25 cellular contexts compared by ENCODE assay signal in the genomic region with DNA sequence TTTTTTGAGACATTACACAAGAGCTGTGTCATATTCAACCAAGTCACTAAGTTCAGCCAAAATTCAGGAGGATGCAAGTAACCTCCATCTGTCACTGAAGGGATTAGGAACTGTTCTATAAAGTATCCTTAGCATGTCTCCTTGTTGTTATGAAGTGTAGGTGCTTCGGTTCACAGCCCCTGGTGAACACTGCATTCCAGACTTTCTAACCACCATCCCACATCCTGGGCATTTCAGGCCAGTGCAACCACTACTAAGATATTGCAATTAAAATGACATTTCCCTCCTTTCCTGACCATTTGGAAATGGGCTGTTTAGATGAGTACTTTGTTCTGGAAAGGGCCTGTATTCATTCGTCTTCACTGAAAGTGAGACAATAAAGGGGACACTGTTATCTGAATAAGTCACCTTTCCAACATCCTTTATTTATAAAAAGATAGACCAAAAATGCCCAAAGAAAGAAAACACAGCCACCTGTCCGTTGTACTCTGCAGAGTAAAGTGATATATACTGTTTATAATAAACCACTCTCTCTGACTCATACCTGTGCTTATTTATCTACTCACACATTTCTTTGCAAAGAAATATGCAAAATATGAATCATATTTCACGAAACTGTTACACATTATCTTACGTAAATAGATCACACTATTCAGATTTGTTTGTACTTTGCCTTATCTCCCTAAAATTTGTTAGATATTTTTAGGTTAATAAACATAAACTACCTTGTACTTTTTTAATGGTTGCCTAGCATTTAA.
DNase-seq lines count a peak whose midpoint lies in the region; ATAC-seq and FAIRE-seq lines count a peak whose summit lies in the region.
"Had no signal": no experiment of that assay in that cellular context is flagged by ENCODE, and none has a peak within 500 bp of the region (broad histone marks: within the 10 kb centered on the region; RNA-seq: fewer than 3 reads in every experiment).

No MANE protein-coding gene starts in this region.

- DNase-seq in DMS53 (lab: John Stamatoyannopoulos, UW) (peak; percentile 32), DMS53 treated with DMSO at 0.1 percent for 48 hours (lab: John Stamatoyannopoulos, UW; ENCODE audit: unreplicated experiment) (no peak), NCI-H82 (lab: John Stamatoyannopoulos, UW) (peak; percentile 72), astrocyte of the hippocampus (ENCODE audit: low read depth, low spot score) (peak; percentile 19), urothelium cell line (ENCODE audit: low spot score) (peak; percentile 24)
- DNase-seq in activated CD4-positive, CD25-positive, alpha-beta regulatory T cell treated with anti-CD3 and anti-CD28 coated beads, Interleukin-2, amount 50 U/mL, for 72 hours, result no peak
- DNase-seq: 8988T; activated CD4-positive, alpha-beta T cell treated with anti-CD3 and anti-CD28 coated beads, Interleukin-2, amount 10 ng/mL, durations not matched to agents 7 days and 5 days; activated T-cell treated with anti-CD3 and anti-CD28 coated beads, Interleukin-2, amount 50 U/mL, for 48 hours; CD4-positive, CD25-positive, alpha-beta regulatory T cell; endodermal cell; foreskin melanocyte; H9; left cardiac atrium; NCI-H1436 treated with DMSO at 0.1 percent for 48 hours; NCI-H526; retina; stimulated activated naive CD8-positive, alpha-beta T cell treated with anti-CD3 and anti-CD28 coated beads, Interleukin-15, Interleukin-2, amounts not matched to agents 100 U/mL and 50 U/mL, for 24 hours; T1000; testis; uterus had no signal

- ATAC-seq in HG02642 (IDR thresholded peaks at IDR 0.05; ENCODE audit: poor library complexity, unreplicated experiment) (no peak), GM18868 (IDR thresholded peaks at IDR 0.05; ENCODE audit: unreplicated experiment) (no peak)
- ATAC-seq: left cardiac atrium; Right ventricle myocardium inferior; stimulated activated naive CD8-positive, alpha-beta T cell treated with anti-CD3 and anti-CD28 coated beads, Interleukin-15, Interleukin-2, amounts not matched to agents 100 U/mL and 50 U/mL, for 24 hours had no signal

- FAIRE-seq in urothelium cell line (lab: Jason Lieb, UNC), result peak; percentile 37
- FAIRE-seq: G401.6 had no signal

Comparison
In these comparisons a context has a peak if more than half of its experiments do, and no peak if none do; other contexts are left out.
1. DNase-seq: peak in DMS53 (single experiment), NCI-H82 (single experiment), astrocyte of the hippocampus (single experiment) and urothelium cell line (single experiment); none in DMS53 treated with DMSO at 0.1 percent for 48 hours (single experiment) and activated CD4-positive, CD25-positive, alpha-beta regulatory T cell treated with anti-CD3 and anti-CD28 coated beads, Interleukin-2, amount 50 U/mL, for 72 hours (single experiment).